In the genomic region with DNA sequence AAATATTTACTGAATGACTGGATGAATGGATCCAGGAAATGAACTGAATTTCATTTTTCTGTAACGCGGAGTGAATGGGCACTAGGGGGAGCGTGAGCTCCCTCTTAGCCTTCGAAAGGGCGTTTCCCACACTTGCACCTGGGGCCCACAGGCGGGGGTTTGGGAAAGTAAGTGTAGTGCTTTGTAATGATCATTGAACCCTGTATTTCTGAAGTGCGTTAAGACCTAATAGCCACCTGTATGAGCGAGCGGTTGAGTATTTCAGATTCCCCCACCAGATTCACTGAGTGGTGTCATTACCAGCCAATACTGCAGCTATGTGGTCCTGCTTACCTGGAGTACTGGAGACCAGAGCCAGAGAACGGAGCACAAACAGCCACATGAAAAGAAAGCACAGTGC, we compare ENCODE assay signal across 8 cellular contexts. TPM values are rescaled to one million over a fixed set of nuclear protein-coding genes. Genes with fewer than 3 reads are reported as not detected.
DNase-seq lines count a peak whose midpoint lies in the region; ATAC-seq and TF ChIP-seq lines count a peak whose summit lies in the region.

No MANE protein-coding gene starts in this region.

- no peak overlapping the region for H3K4me3 ChIP-seq in fibroblast of the aortic adventitia (ENCODE audit: low read depth, low read length)

- no peaks in the 10 kb centered on the region for H3K9me3 Mint-ChIP-seq in stimulated activated naive CD8-positive, alpha-beta T cell treated with anti-CD3 and anti-CD28 coated beads, Interleukin-15, amount 100 ng/mL, for 72 hours
- no peaks in the 10 kb centered on the region for H3K9me3 Mint-ChIP-seq in endothelial cell (ENCODE audit: unreplicated experiment)

- no peaks in the 10 kb centered on the region for H3K36me3 Mint-ChIP-seq in endothelial cell (ENCODE audit: low read depth, unreplicated experiment)

- peak; percentile 59 for ATAC-seq in GM18502 (IDR thresholded peaks at IDR 0.05; ENCODE audit: poor library complexity, unreplicated experiment)
- peak; percentile 81 for ATAC-seq in stimulated activated naive CD8-positive, alpha-beta T cell treated with anti-CD3 and anti-CD28 coated beads, Interleukin-15, amount 100 ng/mL, for 72 hours

- DNase-seq in AG20443 (ENCODE audit: low spot score) (peak; percentile 41), NCI-H146 treated with DMSO at 0.1 percent for 48 hours (lab: John Stamatoyannopoulos, UW; ENCODE audit: unreplicated experiment) (peak; percentile 79), fibroblast of the aortic adventitia (ENCODE audit: low read depth) (no peak), endothelial cell (ENCODE audit: low spot score) (no peak), NCI-H1048 (lab: John Stamatoyannopoulos, UW) (no peak)
- peak; percentile 51 for DNase-seq in activated CD4-positive, alpha-beta T cell treated with anti-CD3 and anti-CD28 coated beads for 48 hours
- no peak for DNase-seq in stimulated activated naive CD8-positive, alpha-beta T cell treated with anti-CD3 and anti-CD28 coated beads, Interleukin-15, amount 100 ng/mL, for 72 hours

- H3K27ac Mint-ChIP-seq in stimulated activated naive CD8-positive, alpha-beta T cell treated with anti-CD3 and anti-CD28 coated beads, Interleukin-15, amount 100 ng/mL, for 72 hours = no peak overlapping the region
- no peak overlapping the region for H3K27ac Mint-ChIP-seq in endothelial cell (ENCODE audit: unreplicated experiment)

- TF ChIP-seq CTCF in fibroblast of the aortic adventitia (IDR thresholded peaks at IDR 0.05; ENCODE audit: insufficient read depth, low read length) = peak; percentile 56
- no peak for TF ChIP-seq CTCF in endothelial cell (IDR thresholded peaks at IDR 0.05; ENCODE audit: unreplicated experiment)

- no peaks in the 10 kb centered on the region for H3K27me3 Mint-ChIP-seq in stimulated activated naive CD8-positive, alpha-beta T cell treated with anti-CD3 and anti-CD28 coated beads, Interleukin-15, amount 100 ng/mL, for 72 hours
- H3K27me3 Mint-ChIP-seq in endothelial cell (ENCODE audit: unreplicated experiment) = peaks cover 3% of the 10 kb centered on the region

- no peak overlapping the region for H3K4me3 Mint-ChIP-seq in stimulated activated naive CD8-positive, alpha-beta T cell treated with anti-CD3 and anti-CD28 coated beads, Interleukin-15, amount 100 ng/mL, for 72 hours
- H3K4me3 Mint-ChIP-seq in endothelial cell (ENCODE audit: unreplicated experiment) = no peak overlapping the region

- peaks cover 50% of the 10 kb centered on the region for H3K4me1 Mint-ChIP-seq in stimulated activated naive CD8-positive, alpha-beta T cell treated with anti-CD3 and anti-CD28 coated beads, Interleukin-15, amount 100 ng/mL, for 72 hours
- peaks cover 8% of the 10 kb centered on the region for H3K4me1 Mint-ChIP-seq in endothelial cell (ENCODE audit: unreplicated experiment)

RNA-seq across cellular contexts. Expression of gene SYTL3, which starts 10.5 kb away (rescaled TPM):
- total RNA-seq in fibroblast of the aortic adventitia (ENCODE audit: low replicate concordance) = 1.9 and 10.5 TPM in 2 replicates
- 0.77 TPM for total RNA-seq in endothelial cell (ENCODE audit: unreplicated experiment)

RNA-seq across cellular contexts. Expression of gene DYNLT1, which starts 15.8 kb away (rescaled TPM):
- total RNA-seq in fibroblast of the aortic adventitia (ENCODE audit: low replicate concordance) = 65.4 and 138 TPM in 2 replicates
- total RNA-seq in endothelial cell (ENCODE audit: unreplicated experiment) = 115 TPM

Comparison
In these comparisons a context has a peak if more than half of its experiments do, and no peak if none do; other contexts are left out.
1. DNase-seq: peak in AG20443 (single experiment), NCI-H146 treated with DMSO at 0.1 percent for 48 hours (single experiment) and activated CD4-positive, alpha-beta T cell treated with anti-CD3 and anti-CD28 coated beads for 48 hours (single experiment); none in fibroblast of the aortic adventitia (single experiment), stimulated activated naive CD8-positive, alpha-beta T cell treated with anti-CD3 and anti-CD28 coated beads, Interleukin-15, amount 100 ng/mL, for 72 hours (0 of 2), endothelial cell (single experiment) and NCI-H1048 (single experiment).